Comparison of ENCODE assay signal across 20 cellular contexts in genomic region chr19:48371367-48371766, GRCh38. TPM values are rescaled to one million over a fixed set of nuclear protein-coding genes. Genes with fewer than 3 reads are reported as not detected.
DNase-seq lines count a peak whose midpoint lies in the region; TF ChIP-seq lines count a peak whose summit lies in the region.
"Had no signal": no experiment of that assay in that cellular context is flagged by ENCODE, and none has a peak within 500 bp of the region (broad histone marks: within the 10 kb centered on the region; RNA-seq: fewer than 3 reads in every experiment).

No MANE protein-coding gene starts in this region.

- intact Hi-C loops in Caco-2 (cut with micrococcal nuclease; ENCODE audit: unreplicated experiment), result no loop called here

- no TSS peak for BruUV-seq in Caco-2 (replicated peaks; lab: Mats Ljungman, UMichigan)

- H3K4me1 Mint-ChIP-seq in Caco-2 (ENCODE audit: low read depth, unreplicated experiment) (peaks cover 7% of the 10 kb centered on the region), neural progenitor cell (peaks cover 31% of the 10 kb centered on the region)
- H3K4me1 Mint-ChIP-seq: CD14-positive monocyte; CD4-positive, alpha-beta memory T cell had no signal

- no peaks in the 10 kb centered on the region for H3F3A ChIP-seq in neural progenitor cell (ENCODE audit: low read depth)

- H3K4me3 ChIP-seq in Caco-2 (ENCODE audit: low read depth, low read length) (no peak overlapping the region), WERI-Rb-1 (ENCODE audit: low read depth, low read length) (no peak overlapping the region), neural progenitor cell (no peak overlapping the region)
- H3K4me3 ChIP-seq: A549; BLaER1 treated with 17β-estradiol and CSF1 and Interleukin-3, amounts not matched to agents 10 nM and 100 nM; HAP-1 had no signal

- H3K9me3 Mint-ChIP-seq in Caco-2 (ENCODE audit: unreplicated experiment), result no peaks in the 10 kb centered on the region
- H3K9me3 Mint-ChIP-seq in neural progenitor cell, result no peaks in the 10 kb centered on the region
- H3K9me3 Mint-ChIP-seq: CD14-positive monocyte; CD4-positive, alpha-beta memory T cell had no signal

- no peak overlapping the region for H3K9ac ChIP-seq in neural progenitor cell
- H3K9ac ChIP-seq: BLaER1 treated with 17β-estradiol and CSF1 and Interleukin-3, amounts not matched to agents 10 nM and 100 nM had no signal

- H3K36me3 Mint-ChIP-seq in Caco-2 (ENCODE audit: insufficient read depth, unreplicated experiment) (no peaks in the 10 kb centered on the region), neural progenitor cell (no peaks in the 10 kb centered on the region)
- H3K36me3 Mint-ChIP-seq: CD14-positive monocyte; CD4-positive, alpha-beta memory T cell had no signal

- 0 out of 2 replicates have a peak overlapping the region, but pooled peaks have one; percentile 3 for H3K27ac ChIP-seq in RWPE1
- H3K27ac ChIP-seq in WERI-Rb-1, result peak overlapping the region; percentile 97
- no peak overlapping the region for H3K27ac ChIP-seq in neural progenitor cell
- H3K27ac ChIP-seq: BLaER1 treated with 17β-estradiol and CSF1 and Interleukin-3, amounts not matched to agents 10 nM and 100 nM had no signal

- TF ChIP-seq CTCF in Caco-2 (IDR thresholded peaks at IDR 0.05; ENCODE audit: insufficient read depth in 1 of 2, low read depth in 1 of 2, low read length in 1 of 2, severe bottlenecking in 1 of 2, unreplicated experiment in 1 of 2), result no peak
- TF ChIP-seq CTCF in RWPE1 (conservative IDR thresholded peaks at IDR 0.05; ENCODE audit: low read depth), result no peak
- TF ChIP-seq CTCF in WERI-Rb-1 (IDR thresholded peaks at IDR 0.05; ENCODE audit: low read depth, low read length), result no peak
- no peak for TF ChIP-seq CTCF in neural progenitor cell (IDR thresholded peaks at IDR 0.05)

- H3K9me3 ChIP-seq in Caco-2 (no peaks in the 10 kb centered on the region), WERI-Rb-1 (ENCODE audit: severe bottlenecking) (no peaks in the 10 kb centered on the region), neural progenitor cell (ENCODE audit: low read depth) (no peaks in the 10 kb centered on the region)
- H3K9me3 ChIP-seq: A549; BE2C; BLaER1 treated with 17β-estradiol and CSF1 and Interleukin-3, amounts not matched to agents 10 nM and 100 nM; HAP-1 had no signal

- H3K4me1 ChIP-seq in Caco-2 (no peaks in the 10 kb centered on the region), neural progenitor cell (no peaks in the 10 kb centered on the region)
- H3K4me1 ChIP-seq: HAP-1 had no signal

- H3K27me3 ChIP-seq in Caco-2 (replicated peaks; ENCODE audit: control insufficient read depth, insufficient read depth, low read length) (no peaks in the 10 kb centered on the region), WERI-Rb-1 (ENCODE audit: insufficient read depth, low read depth, severe bottlenecking) (no peaks in the 10 kb centered on the region), neural progenitor cell (no peaks in the 10 kb centered on the region)
- H3K27me3 ChIP-seq: BE2C; BLaER1 treated with 17β-estradiol and CSF1 and Interleukin-3, amounts not matched to agents 10 nM and 100 nM had no signal

- peak overlapping the region; percentile 60 for H3K27ac Mint-ChIP-seq in Caco-2 (ENCODE audit: unreplicated experiment)
- H3K27ac Mint-ChIP-seq in neural progenitor cell, result peak overlapping the region; percentile 74
- H3K27ac Mint-ChIP-seq: CD4-positive, alpha-beta memory T cell had no signal

- H3K27me3 Mint-ChIP-seq in Caco-2 (ENCODE audit: insufficient read depth, unreplicated experiment) (no peaks in the 10 kb centered on the region), neural progenitor cell (ENCODE audit: insufficient read depth, low read depth) (peaks cover 9% of the 10 kb centered on the region)
- H3K27me3 Mint-ChIP-seq: CD4-positive, alpha-beta memory T cell had no signal

- no peaks in the 10 kb centered on the region for H4K20me1 ChIP-seq in neural progenitor cell (ENCODE audit: low read depth)
- H4K20me1 ChIP-seq: BLaER1 treated with 17β-estradiol and CSF1 and Interleukin-3, amounts not matched to agents 10 nM and 100 nM had no signal

- H3K4me2 ChIP-seq in neural progenitor cell, result no peak overlapping the region
- H3K4me2 ChIP-seq: A549 had no signal

- DNase-seq in Caco-2, result no peak
- no peak for DNase-seq in RWPE1 (ENCODE audit: low spot score)
- DNase-seq in WERI-Rb-1, result no peak
- DNase-seq in neural progenitor cell (ENCODE audit: low spot score), result no peak
- DNase-seq in SK-N-DZ (ENCODE audit: low spot score), result no peak
- DNase-seq in NOMO-1 treated with DMSO at 0.1 percent for 48 hours (lab: John Stamatoyannopoulos, UW; ENCODE audit: unreplicated experiment), result no peak
- no peak for DNase-seq in NCI-H146 (lab: John Stamatoyannopoulos, UW)
- DNase-seq: 8988T; ACHN; AML-193; CD4-positive, alpha-beta memory T cell; COR-L47; DMS153; DND-41; GOT3 had no signal

- H3K4me3 Mint-ChIP-seq in Caco-2 (ENCODE audit: unreplicated experiment), result no peak overlapping the region
- H3K4me3 Mint-ChIP-seq in neural progenitor cell, result no peak overlapping the region
- H3K4me3 Mint-ChIP-seq: CD14-positive monocyte; CD4-positive, alpha-beta memory T cell had no signal

- H3K36me3 ChIP-seq in Caco-2 (ENCODE audit: control insufficient read depth, insufficient read depth, low read length), result no peaks in the 10 kb centered on the region
- H3K36me3 ChIP-seq in WERI-Rb-1, result no peaks in the 10 kb centered on the region
- no peaks in the 10 kb centered on the region for H3K36me3 ChIP-seq in neural progenitor cell
- H3K36me3 ChIP-seq: BE2C; BLaER1 treated with 17β-estradiol and CSF1 and Interleukin-3, amounts not matched to agents 10 nM and 100 nM; HAP-1 had no signal

- CTCF ChIA-PET in Caco-2 (lab: Charles Lee) (interaction anchor here (1.0 kb wide), 1 partner anchor 16 kb away, joined by 3 read pairs; no protein-coding TSS in a partner anchor), RWPE1 (lab: Yijun Ruan, JAX) (interaction anchor here (0.6 kb wide), 1 partner anchor 238 kb away, joined by 3 read pairs; no protein-coding TSS in a partner anchor)

- H3K79me2 ChIP-seq in neural progenitor cell (ENCODE audit: low read depth), result no peaks in the 10 kb centered on the region

- POLR2A ChIA-PET in Caco-2 (lab: Charles Lee), result no interaction called here
- POLR2A ChIA-PET in RWPE1 (lab: Yijun Ruan, JAX; ENCODE audit: low non-redundant PET), result no interaction called here

- no peak overlapping the region for H2AFZ ChIP-seq in neural progenitor cell (replicated peaks)

RNA-seq across cellular contexts. Expression of gene SYNGR4, which starts 7.2 kb away (rescaled TPM):
- 0.32 TPM in 1 of 2 replicates, not detected in the other for total RNA-seq in Caco-2 (2022)
- total RNA-seq in neural progenitor cell (ENCODE audit: low replicate concordance), result not detected in 2 replicates
- not detected in 2 replicates for polyA plus RNA-seq in SK-N-DZ (2014; cell fraction: cytosol; rRNA removed)
- polyA plus RNA-seq in SK-N-DZ (2014; cell fraction: nucleus; rRNA removed), result not detected in 2 replicates
- total RNA-seq: CD4-positive, alpha-beta memory T cell had no signal
- polyA plus RNA-seq: CD14-positive monocyte; CD4-positive, alpha-beta memory T cell had no signal

RNA-seq across cellular contexts. Expression of gene TMEM143, which starts 7.6 kb away (rescaled TPM):
- total RNA-seq in Caco-2 (2022) (20.4 and 24.4 TPM in 2 replicates), neural progenitor cell (ENCODE audit: low replicate concordance) (3.1 and 9.4 TPM in 2 replicates)
- polyA plus RNA-seq in SK-N-DZ (2014; cell fraction: cytosol; rRNA removed), result 3.7 and 6.0 TPM in 2 replicates
- 8.6 and 18.9 TPM in 2 replicates for polyA plus RNA-seq in SK-N-DZ (2014; cell fraction: nucleus; rRNA removed)

RNA-seq across cellular contexts. Expression of gene KDELR1, which starts 20.0 kb away (rescaled TPM):
- total RNA-seq in Caco-2 (2022) (375 and 381 TPM in 2 replicates), neural progenitor cell (ENCODE audit: low replicate concordance) (106 and 161 TPM in 2 replicates)
- 42.6 and 46.1 TPM in 2 replicates for polyA plus RNA-seq in SK-N-DZ (2014; cell fraction: cytosol; rRNA removed)
- 16.9 and 19.5 TPM in 2 replicates for polyA plus RNA-seq in SK-N-DZ (2014; cell fraction: nucleus; rRNA removed)

RNA-seq across cellular contexts. Expression of gene GRIN2D, which starts 22.1 kb away (rescaled TPM):
- 6.5 and 7.3 TPM in 2 replicates for total RNA-seq in Caco-2 (2022)
- 0.28 and 0.45 TPM in 2 replicates for total RNA-seq in neural progenitor cell (ENCODE audit: low replicate concordance)
- 0.07 and 0.08 TPM in 2 replicates for polyA plus RNA-seq in SK-N-DZ (2014; cell fraction: cytosol; rRNA removed)
- 0.24 TPM in 1 of 2 replicates, not detected in the other for polyA plus RNA-seq in SK-N-DZ (2014; cell fraction: nucleus; rRNA removed)
- polyA plus RNA-seq: CD4-positive, alpha-beta memory T cell had no signal

RNA-seq across cellular contexts. Expression of gene EMP3, which starts 46.0 kb away (rescaled TPM):
- total RNA-seq in Caco-2 (2022) (6.8 and 11.3 TPM in 2 replicates), neural progenitor cell (ENCODE audit: low replicate concordance) (1.2 and 10.7 TPM in 2 replicates)
- polyA plus RNA-seq in SK-N-DZ (2014; cell fraction: cytosol; rRNA removed), result 0.66 and 2.1 TPM in 2 replicates
- polyA plus RNA-seq in SK-N-DZ (2014; cell fraction: nucleus; rRNA removed), result 0.67 and 1.6 TPM in 2 replicates
